Comparison of ENCODE assay signal across 8 cellular contexts in the genomic region with DNA sequence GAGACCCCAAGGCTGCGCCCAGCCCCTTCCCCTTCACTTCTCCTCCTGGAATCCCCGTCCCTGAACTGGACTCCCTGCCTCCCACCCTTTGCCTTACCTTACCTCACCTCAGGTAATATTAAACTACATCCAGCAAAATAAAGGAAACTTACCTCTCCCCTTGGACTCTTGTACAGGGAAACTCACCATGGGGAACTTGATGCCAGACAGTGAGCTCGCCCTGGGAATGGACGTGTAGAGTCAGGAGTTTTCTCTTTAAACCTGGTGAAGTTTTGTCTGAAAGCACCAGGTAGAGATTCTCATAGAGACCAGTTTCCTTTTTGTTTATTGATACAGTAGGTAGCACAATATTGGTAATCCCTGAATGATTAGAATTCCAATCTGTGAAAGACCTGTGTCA. TPM values are rescaled to one million over a fixed set of nuclear protein-coding genes. Genes with fewer than 3 reads are reported as not detected.
DNase-seq lines count a peak whose midpoint lies in the region; ATAC-seq, FAIRE-seq and TF ChIP-seq lines count a peak whose summit lies in the region.

No MANE protein-coding gene starts in this region.

- SMC1A ChIA-PET in GM12878 (lab: Charles Lee; ENCODE audit: uncharacterized antibody, unreplicated experiment): interaction anchor here (1.0 to 1.9 kb wide), 5 partner anchors 18 to 94 kb away, joined by 3 to 10 read pairs (median 4); no protein-coding TSS in a partner anchor

- TF ChIP-seq POLR2A in GM12878 (IDR thresholded peaks at IDR 0.05; ENCODE audit: low read depth, low read length) (no peak), thyroid gland (IDR thresholded peaks at IDR 0.05) (no peak)

- TSS peak; percentile 84 for BruUV-seq in Calu3 (replicated peaks; lab: Mats Ljungman, UMichigan)
- BruUV-seq in GM12878 (replicated peaks; lab: Mats Ljungman, UMichigan): TSS peak; percentile 94

- H3K27me3 ChIP-seq in GM12878 (replicated peaks in 1 of 2; ENCODE audit: control insufficient read depth in 2 of 2, insufficient read depth in 2 of 2, low read length in 1 of 2): no peaks in the 10 kb centered on the region
- H3K27me3 ChIP-seq in thyroid gland: no peaks in the 10 kb centered on the region

- POLR2A ChIA-PET in GM12878 (lab: Charles Lee): interaction anchor here (0.5 to 2.4 kb wide), 6 partner anchors 36 to 389 kb away, joined by 3 to 9 read pairs (median 4); no protein-coding TSS in a partner anchor

- ATAC-seq in HG03432 (IDR thresholded peaks at IDR 0.05; ENCODE audit: unreplicated experiment): peak; percentile 2
- peak; percentile 1; the same call in 1 of the 3 replicates for ATAC-seq in GM12878

- H3K79me2 ChIP-seq in GM12878 (ENCODE audit: control insufficient read depth, insufficient read depth, low read length): peaks cover 32% of the 10 kb centered on the region

- H3K36me3 ChIP-seq in GM12878 (ENCODE audit: control insufficient read depth in 2 of 2, insufficient read depth in 2 of 2, low read length in 1 of 2) (peaks cover 18 to 25% of the 10 kb centered on the region in 2 experiments; a peak in 3 of 4 replicates), thyroid gland (peaks cover 0 to 9% of the 10 kb centered on the region in 2 donors)

- H3K4me3 ChIP-seq in GM12878 (peak overlapping the region; percentile 83), thyroid gland (replicated peaks in 1 of 3) (peak overlapping the region in 2 of 3 donors; percentile 11 to 66)

- intact Hi-C loops in Calu3 (cut with micrococcal nuclease; ENCODE audit: unreplicated experiment): loop anchor here (1.0 kb wide), 1 partner anchor 69 kb away; no protein-coding TSS in a partner anchor
- intact Hi-C loops in GM12878 (cut with micrococcal nuclease; ENCODE audit: unreplicated experiment): loop anchor here (2.0 kb wide), 2 partner anchors 76 to 84 kb away; a partner anchor contains a TSS
- intact Hi-C loops in thyroid gland (cut with DNase I): no loop called here

- H3K4me1 ChIP-seq in GM12878 (ENCODE audit: control insufficient read depth, insufficient read depth, low read length) (peaks cover 21% of the 10 kb centered on the region), thyroid gland (no peaks in the 10 kb centered on the region)

- no peak for FAIRE-seq in GM12878 (lab: Jason Lieb, UNC)

- no peaks in the 10 kb centered on the region for H3K9me3 Mint-ChIP-seq in Calu3 (ENCODE audit: low read depth, unreplicated experiment)

- CTCF ChIA-PET in Calu3 (lab: Charles Lee) (interaction anchor here (0.9 to 1.0 kb wide), 2 partner anchors 69 to 94 kb away, joined by 3 to 7 read pairs; no protein-coding TSS in a partner anchor), GM12878 (lab: Yijun Ruan, JAX) (interaction anchor here (1.0 to 1.7 kb wide), 2 partner anchors 76 to 731 kb away, joined by 4 to 6 read pairs; no protein-coding TSS in a partner anchor)

- peaks cover 15% of the 10 kb centered on the region for H4K20me1 ChIP-seq in GM12878 (ENCODE audit: control insufficient read depth, insufficient read depth)

- peak overlapping the region; percentile 37 for H2AFZ ChIP-seq in GM12878 (ENCODE audit: control insufficient read depth, low read depth, low read length)

- TF ChIP-seq CTCF in Calu3 (IDR thresholded peaks at IDR 0.05; ENCODE audit: unreplicated experiment): no peak
- no peak for TF ChIP-seq CTCF in GM12878 (IDR thresholded peaks at IDR 0.05 in 2 of 3, conservative IDR thresholded peaks at IDR 0.05 in 1 of 3; ENCODE audit: control insufficient read depth in 2 of 3, extremely low read depth in 1 of 3, insufficient read depth in 1 of 3, low read depth in 3 of 3, low read length in 3 of 3)
- no peak for TF ChIP-seq CTCF in thyroid gland (IDR thresholded peaks at IDR 0.05)

- no peak for TF ChIP-seq EP300 in GM12878 (IDR thresholded peaks at IDR 0.05; ENCODE audit: borderline replicate concordance in 1 of 2, control insufficient read depth in 1 of 2, low read depth in 2 of 2, low read length in 2 of 2)

- no peaks in the 10 kb centered on the region for H3K9me3 ChIP-seq in GM12878 (replicated peaks; ENCODE audit: control insufficient read depth, insufficient read depth, low read length)
- no peaks in the 10 kb centered on the region for H3K9me3 ChIP-seq in thyroid gland

- H3K27ac Mint-ChIP-seq in Calu3 (ENCODE audit: unreplicated experiment): peak overlapping the region; percentile 94

- TF ChIP-seq RAD21 in GM12878 (IDR thresholded peaks at IDR 0.05; ENCODE audit: insufficient read depth, low read depth, low read length): no peak

- H3K36me3 Mint-ChIP-seq in Calu3 (ENCODE audit: insufficient read depth, unreplicated experiment): peaks cover 43% of the 10 kb centered on the region

- H3K4me3 Mint-ChIP-seq in Calu3 (ENCODE audit: low read depth, unreplicated experiment): peak overlapping the region; percentile 82

- 3% methylated on average over 4 of the region's 4 CpGs for WGBS in GM12878 (ENCODE audit: insufficient coverage, insufficient replicate concordance, low lambda C conversion rate, missing lambda C conversion rate)
- WGBS in thyroid gland, 2 donors: 19 to 23% methylated on average over 4 of the region's 4 CpGs

- H3K27ac ChIP-seq in GM12878 (ENCODE audit: control insufficient read depth, insufficient read depth) (peak overlapping the region; percentile 95), thyroid gland (peak overlapping the region; percentile 78 to 98 (median 97))

- peak overlapping the region; percentile 61 for H3K4me2 ChIP-seq in GM12878 (ENCODE audit: control insufficient read depth, insufficient read depth)

- DNase-seq in Calu3: peak; percentile 22
- DNase-seq in GM12878 (ENCODE audit: low read depth, low spot score): no peak
- peak; percentile 14 for DNase-seq in left kidney (ENCODE audit: low read depth, low spot score)
- DNase-seq in thyroid gland: peak; percentile 9 to 31
- no peak for DNase-seq in iPS-NIHi11 (ENCODE audit: low spot score)
- DNase-seq in 8988T: no peak
- DNase-seq in SW 1271 (lab: John Stamatoyannopoulos, UW): no peak

- H3K9ac ChIP-seq in GM12878 (ENCODE audit: control insufficient read depth, insufficient read depth, low read length): peak overlapping the region; percentile 87

- peaks cover 17% of the 10 kb centered on the region for H3K4me1 Mint-ChIP-seq in Calu3 (ENCODE audit: low read depth, unreplicated experiment)

- in situ Hi-C loops in GM12878 (cut with MboI): no loop called here

- RAD21 ChIA-PET in GM12878 (lab: Charles Lee; ENCODE audit: unreplicated experiment): interaction anchor here (0.6 to 1.5 kb wide), 4 partner anchors 32 to 112 kb away, joined by 3 to 5 read pairs (median 4); no protein-coding TSS in a partner anchor

- H3K27me3 Mint-ChIP-seq in Calu3 (ENCODE audit: unreplicated experiment): peaks cover 42% of the 10 kb centered on the region

TF ChIP-seq in GM12878, 131 proteins besides CTCF, POLR2A, EP300 and RAD21:
- TF ChIP-seq CBX3 (IDR thresholded peaks at IDR 0.05; ENCODE audit: borderline replicate concordance, low read depth) (no peak), TCF7 (IDR thresholded peaks at IDR 0.05; ENCODE audit: borderline replicate concordance) (no peak), SP1 (IDR thresholded peaks at IDR 0.05; ENCODE audit: low read depth, low read length) (no peak), SMAD1 (IDR thresholded peaks at IDR 0.05; ENCODE audit: low read depth, partially characterized antibody) (no peak)
TF ChIP-seq in GM12878: peak in this region for 0.

RNA-seq across cellular contexts. Expression of a gene that starts 0.5 kb away (rescaled TPM):
- total RNA-seq in Calu3 (2022) (652 and 1,216 TPM in 2 replicates), GM12878 (2014; rRNA removed) (1,016 and 1,050 TPM in 2 replicates), GM12878 (2014; rRNA removed; fragmentation: Illumina TruSeq; extraction: Trizol) (360 and 377 TPM in 2 replicates), GM12878 (2021) (1,014 and 1,087 TPM in 2 replicates), thyroid gland (100 to 1,000 TPM; 170 to 540 (median 399) TPM)
- total RNA-seq in GM12878 (2013; cell fraction: nucleolus; rRNA removed): 751 and 833 TPM in 2 replicates
- polyA plus RNA-seq in GM12878 (2011; ENCODE audit: low read depth): 522 TPM
- polyA plus RNA-seq in GM12878 (2011; rRNA removed) (679 and 1,092 TPM in 2 replicates), GM12878 (2014; fragmentation: Illumina TruSeq; extraction: Trizol) (301 and 341 TPM in 2 replicates), GM12878 (2014; fragmentation: Nextera tagmentation; extraction: Ambion mirVana) (100 to 1,000 TPM; 121 to 379 TPM), GM12878 (2014; rRNA removed) (1,027 and 1,150 TPM in 2 replicates), GM12878 (2016; fragmentation: Nextera tagmentation; extraction: Ambion mirVana) (100 to 1,000 TPM; 764 to 848 TPM)
- polyA plus RNA-seq in GM12878 (2011; cell fraction: cytosol; rRNA removed): 1,015 and 1,464 TPM in 2 replicates
- polyA plus RNA-seq in GM12878 (2011; cell fraction: nucleus; rRNA removed): 1,636 and 1,965 TPM in 2 replicates
- polyA plus RNA-seq in GM12878 (2012): 958 and 1,028 TPM in 2 replicates
- polyA minus RNA-seq in GM12878 (2011; rRNA and poly(A)+ RNA removed): 296 and 534 TPM in 2 replicates
- polyA minus RNA-seq in GM12878 (2011; cell fraction: cytosol; rRNA and poly(A)+ RNA removed): 281 and 287 TPM in 2 replicates
- polyA minus RNA-seq in GM12878 (2011; cell fraction: nucleus; rRNA and poly(A)+ RNA removed): 248 and 294 TPM in 2 replicates

Comparison
In these comparisons a context has a peak if more than half of its experiments do, and no peak if none do; other contexts are left out.
1. DNase-seq: peak in Calu3 (single experiment), left kidney (single experiment) and thyroid gland (2 of 2); none in GM12878 (single experiment), iPS-NIHi11 (single experiment), 8988T (single experiment) and SW 1271 (0 of 2).